Comparison of ENCODE assay signal across 8 cellular contexts in the genomic region with DNA sequence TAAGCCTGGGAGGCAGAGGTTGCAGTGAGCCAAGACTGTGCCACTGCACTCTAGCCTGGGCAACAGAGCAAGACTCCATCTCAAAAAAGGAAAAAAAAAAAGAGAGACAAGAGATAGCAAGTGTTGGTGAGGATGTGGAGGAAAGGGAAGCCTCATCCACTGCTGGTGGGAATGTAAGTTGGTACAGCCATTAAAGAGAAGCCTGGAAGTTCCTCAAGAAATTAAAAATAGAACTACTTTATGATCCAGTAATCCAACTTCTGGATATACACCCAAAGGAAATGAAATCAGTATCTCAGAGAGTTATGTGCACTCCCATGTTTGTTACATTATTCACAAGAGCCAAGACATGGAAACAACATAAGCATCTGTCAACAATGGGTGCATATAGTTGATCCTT. TPM values are rescaled to one million over a fixed set of nuclear protein-coding genes. Genes with fewer than 3 reads are reported as not detected.
"Had no signal": no experiment of that assay in that cellular context is flagged by ENCODE, and none has a peak within 500 bp of the region (broad histone marks: within the 10 kb centered on the region; RNA-seq: fewer than 3 reads in every experiment).

No MANE protein-coding gene starts in this region.

- FAIRE-seq: HepG2, HTR-8/SVneo, K562 had no signal

- ATAC-seq: HepG2, K562 had no signal

- H3K4me3 ChIP-seq: K562 had no signal

- DNase-seq: IMR-90, KBM-7 had no signal

- H3K27ac ChIP-seq: HL-60 had no signal

RNA-seq across cellular contexts. Expression of gene PYGO1, which starts 14.9 kb away (rescaled TPM):
- total RNA-seq: HT-29 had no signal
- polyA plus RNA-seq: IgD-negative memory B cell had no signal
